16 cellular contexts compared by ENCODE assay signal in the genomic region with DNA sequence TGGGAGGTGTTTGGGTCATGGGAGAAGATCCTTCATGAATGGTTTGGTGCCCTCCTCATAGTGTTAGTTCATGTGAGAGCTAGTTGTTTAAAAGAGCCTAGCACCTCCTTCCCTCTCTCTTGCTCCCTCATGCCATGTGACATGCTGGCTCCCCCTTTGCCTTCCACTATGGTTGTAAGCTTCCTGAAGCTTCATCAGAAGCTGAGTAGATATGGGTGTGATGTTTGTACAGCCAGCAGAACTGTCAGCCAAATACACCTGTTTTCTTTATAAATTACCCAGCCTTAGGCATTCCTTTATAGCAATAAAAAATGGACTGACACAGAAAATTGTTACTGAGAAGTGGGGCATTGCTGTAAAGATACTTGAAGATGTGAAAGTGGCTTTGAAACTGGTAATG.
DNase-seq lines count a peak whose midpoint lies in the region; ATAC-seq and TF ChIP-seq lines count a peak whose summit lies in the region.
"Had no signal": no experiment of that assay in that cellular context is flagged by ENCODE, and none has a peak within 500 bp of the region (broad histone marks: within the 10 kb centered on the region; RNA-seq: fewer than 3 reads in every experiment).

No MANE protein-coding gene starts in this region.

- H3K9ac ChIP-seq in Loucy (ENCODE audit: low read depth, low read length, poor library complexity, severe bottlenecking), result no peak overlapping the region
- H3K9ac ChIP-seq: GM23248 had no signal

- BruUV-seq in OCI-LY7 (replicated peaks; lab: Mats Ljungman, UMichigan), result no TSS peak

- no peaks in the 10 kb centered on the region for H3F3A ChIP-seq in Loucy (ENCODE audit: low read depth)

- peak; percentile 63 for ATAC-seq in mucosa of descending colon
- ATAC-seq: CD8-positive, alpha-beta T cell; GM12878; HCT116 had no signal

- H3K27ac Mint-ChIP-seq in CD4-positive, alpha-beta memory T cell, result no peak overlapping the region
- H3K27ac Mint-ChIP-seq: CD8-positive, alpha-beta T cell; H9 had no signal

- no peaks in the 10 kb centered on the region for H3K4me1 Mint-ChIP-seq in CD4-positive, alpha-beta memory T cell

- TF ChIP-seq CTCF in Loucy (conservative IDR thresholded peaks at IDR 0.05; ENCODE audit: low read length) (no peak), mucosa of descending colon (IDR thresholded peaks at IDR 0.05) (no peak), OCI-LY7 (conservative IDR thresholded peaks at IDR 0.05; ENCODE audit: low read length) (no peak)

- H3K27ac ChIP-seq in epithelial cell of prostate (peak overlapping the region; percentile 1), OCI-LY7 (ENCODE audit: low read depth, low read length, poor library complexity, severe bottlenecking) (no peak overlapping the region)
- H3K27ac ChIP-seq in CD4-positive, alpha-beta memory T cell (ENCODE audit: low read depth, low read length), result no peak overlapping the region
- H3K27ac ChIP-seq: GM23248 had no signal

- H3K4me3 ChIP-seq in Loucy (ENCODE audit: low read length, poor library complexity, severe bottlenecking) (no peak overlapping the region), mucosa of descending colon (no peak overlapping the region), OCI-LY7 (ENCODE audit: low read depth, low read length, poor library complexity, severe bottlenecking) (no peak overlapping the region)
- H3K4me3 ChIP-seq in CD4-positive, alpha-beta memory T cell (ENCODE audit: low read length in 2 of 2), result no peak overlapping the region
- H3K4me3 ChIP-seq: GM12878, GM23248 had no signal

- H3K9me3 ChIP-seq in Loucy (ENCODE audit: insufficient read depth, low read depth, low read length) (no peaks in the 10 kb centered on the region; the same call in 1 of the 2 replicates), mucosa of descending colon (no peaks in the 10 kb centered on the region), OCI-LY7 (ENCODE audit: low read length) (no peaks in the 10 kb centered on the region)
- H3K9me3 ChIP-seq in CD4-positive, alpha-beta memory T cell (ENCODE audit: control insufficient read depth in 1 of 2, low read length in 2 of 2), result no peaks in the 10 kb centered on the region
- H3K9me3 ChIP-seq: Caco-2 had no signal

- H4K20me1 ChIP-seq in Loucy (ENCODE audit: insufficient read depth, low read length, poor library complexity, severe bottlenecking) (no peaks in the 10 kb centered on the region), OCI-LY7 (ENCODE audit: insufficient read depth, low read length) (no peaks in the 10 kb centered on the region)

- no peaks in the 10 kb centered on the region for H3K27me3 Mint-ChIP-seq in CD4-positive, alpha-beta memory T cell

- CTCF ChIA-PET in CD4-positive, alpha-beta memory T cell (lab: Charles Lee; ENCODE audit: partially characterized antibody), result no interaction called here
- CTCF ChIA-PET in OCI-LY7 (lab: Charles Lee; ENCODE audit: unreplicated experiment), result no interaction called here

- POLR2A ChIA-PET in CD4-positive, alpha-beta memory T cell (lab: Charles Lee; ENCODE audit: partially characterized antibody), result no interaction called here
- POLR2A ChIA-PET in OCI-LY7 (lab: Charles Lee), result no interaction called here

- H3K9me3 Mint-ChIP-seq in CD4-positive, alpha-beta memory T cell, result peaks cover 0 to 30% (median 12%) of the 10 kb centered on the region in 8 donors

- no peaks in the 10 kb centered on the region for H3K9me2 ChIP-seq in Loucy (replicated peaks; ENCODE audit: low read depth, low read length)
- no peaks in the 10 kb centered on the region for H3K9me2 ChIP-seq in OCI-LY7 (ENCODE audit: insufficient read depth, low read length)

- H3K4me1 ChIP-seq in Loucy (ENCODE audit: insufficient read depth, low read length, poor library complexity, severe bottlenecking) (no peaks in the 10 kb centered on the region), mucosa of descending colon (ENCODE audit: low read depth) (no peaks in the 10 kb centered on the region), OCI-LY7 (ENCODE audit: insufficient read depth, low read length, poor library complexity, severe bottlenecking) (no peaks in the 10 kb centered on the region)
- no peaks in the 10 kb centered on the region for H3K4me1 ChIP-seq in CD4-positive, alpha-beta memory T cell (ENCODE audit: insufficient read depth, low read length)
- H3K4me1 ChIP-seq: Caco-2 had no signal

- H3K79me2 ChIP-seq in Loucy (ENCODE audit: insufficient read depth, low read length), result no peaks in the 10 kb centered on the region
- H3K79me2 ChIP-seq in OCI-LY7 (ENCODE audit: insufficient read depth, low read depth, low read length), result no peaks in the 10 kb centered on the region

- H3K36me3 ChIP-seq in Loucy (ENCODE audit: insufficient read depth, low read length), result no peaks in the 10 kb centered on the region
- no peaks in the 10 kb centered on the region for H3K36me3 ChIP-seq in mucosa of descending colon (ENCODE audit: low read depth)
- H3K36me3 ChIP-seq in CD4-positive, alpha-beta memory T cell (ENCODE audit: insufficient read depth, low read length), result no peaks in the 10 kb centered on the region
- no peaks in the 10 kb centered on the region for H3K36me3 ChIP-seq in OCI-LY7 (ENCODE audit: insufficient read depth, low read length)

- no peaks in the 10 kb centered on the region for H3K27me3 ChIP-seq in Loucy (ENCODE audit: insufficient read depth, low read length, poor library complexity, severe bottlenecking)
- H3K27me3 ChIP-seq in CD4-positive, alpha-beta memory T cell (ENCODE audit: insufficient read depth, low read length), result no peaks in the 10 kb centered on the region

- H3K4me3 Mint-ChIP-seq in CD4-positive, alpha-beta memory T cell, result no peak overlapping the region
- H3K4me3 Mint-ChIP-seq: CD8-positive, alpha-beta T cell; H9 had no signal

- H2AFZ ChIP-seq in Loucy (ENCODE audit: low read length), result 0 out of 2 replicates have a peak overlapping the region, but pooled peaks have one; percentile 23
- H2AFZ ChIP-seq in OCI-LY7 (ENCODE audit: low read length), result no peak overlapping the region
- H2AFZ ChIP-seq: GM23248 had no signal

- H3K4me2 ChIP-seq in Loucy (ENCODE audit: low read depth, low read length, poor library complexity, severe bottlenecking), result no peak overlapping the region
- no peak overlapping the region for H3K4me2 ChIP-seq in OCI-LY7 (ENCODE audit: low read length)

- intact Hi-C loops in mucosa of descending colon (cut with DNase I, micrococcal nuclease) (no loop called here), OCI-LY7 (cut with micrococcal nuclease; ENCODE audit: unreplicated experiment) (no loop called here)
- intact Hi-C loops in CD4-positive, alpha-beta memory T cell (cut with micrococcal nuclease), result no loop called here

- H3K36me3 Mint-ChIP-seq in CD4-positive, alpha-beta memory T cell, result no peaks in the 10 kb centered on the region
- H3K36me3 Mint-ChIP-seq: CD8-positive, alpha-beta T cell had no signal

- no peak for DNase-seq in epithelial cell of prostate (ENCODE audit: low read depth, low spot score)
- no peak for DNase-seq in mucosa of descending colon
- no peak for DNase-seq in CD4-positive, alpha-beta memory T cell
- DNase-seq in OCI-LY7 (ENCODE audit: low spot score), result no peak
- DNase-seq in UCSD-AML1 (lab: John Stamatoyannopoulos, UW; ENCODE audit: unreplicated experiment), result no peak
- DNase-seq: C1 segment of cervical spinal cord; Caco-2; CD8-positive, alpha-beta T cell; DMS153; EL; GDM1; GM23248; H9 had no signal
